ENCODE assay signal across 1 cellular context in the genomic region with DNA sequence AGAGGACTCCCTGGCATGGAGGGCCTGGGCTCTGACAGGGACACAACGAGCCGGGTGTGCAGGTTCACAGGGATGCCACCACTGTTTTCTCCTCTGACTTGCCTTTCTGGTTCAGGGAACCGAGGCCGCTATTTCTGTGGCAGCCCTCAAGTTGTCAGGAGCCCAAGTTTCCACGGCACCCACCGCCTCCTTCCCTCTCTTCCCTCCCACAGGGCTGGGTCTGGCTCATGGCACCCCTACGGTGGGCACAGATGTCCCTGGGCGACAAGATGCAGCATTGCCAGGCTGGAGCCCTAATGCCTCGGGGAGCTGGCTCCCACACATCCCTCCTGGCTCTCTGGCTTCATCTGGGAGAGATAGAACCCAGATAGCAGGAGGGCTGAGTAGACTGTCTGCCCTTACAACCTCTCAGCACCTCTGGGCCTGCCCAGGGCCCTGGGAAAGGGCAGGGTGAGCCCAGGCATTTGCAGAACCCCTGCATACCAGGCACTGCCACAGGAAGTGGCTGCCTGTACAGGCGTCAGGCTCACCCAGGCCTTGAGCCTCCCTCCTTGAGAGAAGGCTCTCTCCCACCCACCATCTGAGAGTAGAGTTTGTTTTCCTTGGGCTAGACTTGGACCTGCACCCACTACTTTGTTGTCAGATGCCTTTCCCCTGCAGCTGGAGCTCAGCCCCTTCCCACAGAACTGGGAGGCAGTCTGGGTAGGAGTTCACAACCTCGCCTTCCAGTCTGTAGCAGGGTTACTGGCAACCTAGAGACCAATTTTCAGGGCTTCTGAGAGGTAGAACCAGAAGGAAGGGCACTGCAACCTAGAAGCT.
TF ChIP-seq lines count a peak whose summit lies in the region.

No MANE protein-coding gene starts in this region.

TF ChIP-seq in HEK293, 187 proteins besides CTCF, POLR2A, EP300 and RAD21 (continued from another document):
- TF ChIP-seq ZBTB26 (tag by site-specific recombination; optimal IDR thresholded peaks at IDR 0.05), result no peak
- no peak for TF ChIP-seq PATZ1 (tag by site-specific recombination; IDR thresholded peaks at IDR 0.05)
- no peak for TF ChIP-seq ZBTB21 (tag by site-specific recombination; IDR thresholded peaks at IDR 0.05)
- TF ChIP-seq ZNF571 (tag by site-specific recombination; IDR thresholded peaks at IDR 0.05), result no peak
- TF ChIP-seq ZNF248 (tag by site-specific recombination; IDR thresholded peaks at IDR 0.05), result no peak
- TF ChIP-seq ZFHX2 (tag by site-specific recombination; conservative IDR thresholded peaks at IDR 0.05), result peak; percentile 63
